Comparison of ENCODE assay signal across 8 cellular contexts in genomic region chr3:40309439-40309924, GRCh38. TPM values are rescaled to one million over a fixed set of nuclear protein-coding genes. Genes with fewer than 3 reads are reported as not detected.
DNase-seq lines count a peak whose midpoint lies in the region; ATAC-seq, FAIRE-seq and TF ChIP-seq lines count a peak whose summit lies in the region.

EIF1B (plus strand) TSS chr3:40309707; CDS start chr3:40309942, 235 bp downstream.

- peaks cover 0 to 12% of the 10 kb centered on the region in 2 experiments for H3K36me3 ChIP-seq in keratinocyte (ENCODE audit: control insufficient read depth in 2 of 2, extremely low read depth in 1 of 2, insufficient read depth in 2 of 2, low read length in 2 of 2)

- peaks cover 12% of the 10 kb centered on the region for H3K79me2 ChIP-seq in keratinocyte (ENCODE audit: control insufficient read depth, insufficient read depth, low read length)

- H3K4me2 ChIP-seq in keratinocyte (ENCODE audit: control insufficient read depth, extremely low read depth, insufficient read depth, low read depth, low read length): peak within 1 kb of the TSS; percentile 93

- H3K27ac ChIP-seq in keratinocyte (ENCODE audit: control insufficient read depth, insufficient read depth, low read length): peak within 1 kb of the TSS; percentile 89

- ATAC-seq in GM19023 (IDR thresholded peaks at IDR 0.05; ENCODE audit: unreplicated experiment): peak; percentile 93
- peak; percentile 94 for ATAC-seq in HG03342 (IDR thresholded peaks at IDR 0.05; ENCODE audit: unreplicated experiment)
- peak; percentile 88 to 95 for ATAC-seq in activated CD4-positive, CD25-positive, alpha-beta regulatory T cell treated with anti-CD3 and anti-CD28 coated beads, Interleukin-2, amount 50 U/mL, for 24 hours

- dilution Hi-C loops in keratinocyte (cut with MboI; ENCODE audit: extremely low pct_ligation_motif_present, low sequenced_read_pairs): no loop called here

- H3K4me3 ChIP-seq in AG10803 (ENCODE audit: low read length) (peak within 1 kb of the TSS; percentile 79), keratinocyte (ENCODE audit: control insufficient read depth in 2 of 3, extremely low read depth in 1 of 3, insufficient read depth in 2 of 3, low read depth in 1 of 3, low read length in 3 of 3) (peak within 1 kb of the TSS; percentile 86 to 96 (median 96))

- DNase-seq in AG10803 (ENCODE audit: low read depth) (peak; percentile 97), NCI-H446 (lab: John Stamatoyannopoulos, UW) (peak; percentile 89 to 93), cerebellar nuclear complex (lab: John Stamatoyannopoulos, UW) (peak; percentile 16 to 83), keratinocyte (ENCODE audit: low read depth, low spot score) (peak; percentile 72)
- DNase-seq in stimulated activated CD4-positive, alpha-beta T cell treated with anti-CD3 and anti-CD28 coated beads, Interleukin-15, amount 100 ng/mL, for 48 hours (ENCODE audit: low read depth in 2 of 2): peak; percentile 95

- H3K27me3 ChIP-seq in keratinocyte (ENCODE audit: control insufficient read depth, extremely low read depth, insufficient read depth, low read length): no peaks in the 10 kb centered on the region

- H3K9me3 ChIP-seq in keratinocyte (ENCODE audit: control insufficient read depth, low read depth, low read length): no peaks in the 10 kb centered on the region

- H2AFZ ChIP-seq in keratinocyte (ENCODE audit: control insufficient read depth, low read length): peak within 1 kb of the TSS; percentile 85

- H4K20me1 ChIP-seq in keratinocyte (ENCODE audit: control insufficient read depth, extremely low read depth, insufficient read depth, low read length): no peaks in the 10 kb centered on the region

- no peaks in the 10 kb centered on the region for H3K9me1 ChIP-seq in keratinocyte (ENCODE audit: control insufficient read depth, extremely low read depth, insufficient read depth, low read length)

- TF ChIP-seq CTCF in AG10803 (conservative IDR thresholded peaks at IDR 0.05; ENCODE audit: low read length): peak; percentile 77
- TF ChIP-seq CTCF in keratinocyte (optimal IDR thresholded peaks at IDR 0.05 in 1 of 3, IDR thresholded peaks at IDR 0.05 in 1 of 3, conservative IDR thresholded peaks at IDR 0.05 in 1 of 3; ENCODE audit: extremely low read depth in 1 of 3, insufficient read depth in 2 of 3, low read length in 3 of 3): peak; percentile 66 to 92 (median 75)

- H3K9ac ChIP-seq in keratinocyte (ENCODE audit: control insufficient read depth, extremely low read depth, insufficient read depth, low read length): peak within 1 kb of the TSS; percentile 94

- no peak for FAIRE-seq in keratinocyte (lab: Jason Lieb, UNC)

- H3K4me1 ChIP-seq in keratinocyte (ENCODE audit: control insufficient read depth, extremely low read depth, insufficient read depth, low read length): peaks cover 11% of the 10 kb centered on the region

RNA-seq across cellular contexts. Expression of gene EIF1B, which starts in this region (rescaled TPM):
- 9.9 to 23.5 TPM (median 20.9 TPM) in 3 replicates for polyA plus RNA-seq in keratinocyte
- 203 TPM for polyA plus RNA-seq in keratinocyte (2011; ENCODE audit: low read depth)
- 19.5 and 30.3 TPM in 2 replicates for polyA plus RNA-seq in keratinocyte (2011; cell fraction: cytosol; rRNA removed)
- polyA plus RNA-seq in keratinocyte (2011; cell fraction: nucleus; rRNA removed): 13.4 and 21.0 TPM in 2 replicates
- 28.0 and 92.5 TPM in 2 replicates for polyA plus RNA-seq in keratinocyte (2012; ENCODE audit: low replicate concordance)
- polyA minus RNA-seq in keratinocyte: 2.0 to 3.6 TPM (median 2.1 TPM) in 3 replicates
- 9.4 TPM for polyA minus RNA-seq in keratinocyte (2011; cell fraction: cytosol; rRNA and poly(A)+ RNA removed)
- polyA minus RNA-seq in keratinocyte (2011; cell fraction: nucleus; rRNA and poly(A)+ RNA removed): 2.6 and 3.0 TPM in 2 replicates

Comparison
In these comparisons a context has a peak if more than half of its experiments do, and no peak if none do; other contexts are left out.
1. Peak in every context shown above with its lines: DNase-seq, ATAC-seq, H3K4me3 ChIP-seq and H3K27ac ChIP-seq.